8 cellular contexts compared by ENCODE assay signal in the genomic region with DNA sequence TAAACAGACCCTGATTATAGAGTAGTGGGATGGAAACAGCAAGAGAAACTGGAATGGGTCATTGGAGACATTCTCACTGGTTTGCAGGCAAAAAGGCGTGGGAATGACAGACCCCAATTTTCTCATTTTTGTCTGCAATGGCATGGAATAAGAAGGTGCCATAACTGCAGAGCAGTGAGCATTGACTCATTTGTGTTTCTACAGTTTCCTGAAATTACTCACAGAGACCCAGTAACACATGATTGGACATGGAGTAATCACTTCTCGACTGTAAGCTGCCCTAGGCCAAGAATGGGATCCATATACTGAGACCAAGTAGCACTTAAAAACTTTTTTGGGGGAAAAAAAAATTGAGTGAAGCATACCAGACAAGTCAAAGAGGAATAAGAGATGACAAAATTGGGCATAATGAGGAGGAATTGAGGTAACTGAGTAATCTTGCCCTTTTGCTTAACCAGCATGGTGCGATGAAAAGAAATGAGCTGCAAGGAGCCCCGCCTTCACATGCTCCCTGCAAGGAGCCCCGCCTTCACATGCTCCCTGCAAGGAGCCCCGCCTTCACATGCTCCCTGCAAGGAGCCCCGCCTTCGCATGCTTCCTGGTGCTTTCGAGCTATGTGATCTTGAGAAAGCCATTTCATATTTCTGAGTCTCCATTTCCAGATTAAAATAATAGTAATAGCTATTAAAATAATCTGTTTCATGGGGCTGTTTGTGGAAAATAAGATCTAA. TPM values are rescaled to one million over a fixed set of nuclear protein-coding genes. Genes with fewer than 3 reads are reported as not detected.
DNase-seq lines count a peak whose midpoint lies in the region; ATAC-seq, FAIRE-seq and TF ChIP-seq lines count a peak whose summit lies in the region.

No MANE protein-coding gene starts in this region.

- TF ChIP-seq CTCF in bronchial epithelial cell (IDR thresholded peaks at IDR 0.05; ENCODE audit: insufficient read depth, low read length, severe bottlenecking) = no peak

- DNase-seq in SW480 (ENCODE audit: low spot score) (peak; percentile 36), bronchial epithelial cell (ENCODE audit: low read depth) (peak; percentile 93), NCI-H1417 (lab: John Stamatoyannopoulos, UW) (no peak), cortex of kidney (lab: John Stamatoyannopoulos, UW) (no peak), AG08396 (ENCODE audit: low spot score) (no peak), NCI-H82 treated with DMSO at 0.1 percent for 48 hours (lab: John Stamatoyannopoulos, UW; ENCODE audit: unreplicated experiment) (no peak)
- peak; percentile 60 for DNase-seq in stimulated activated CD4-positive, alpha-beta T cell treated with anti-CD3 and anti-CD28 coated beads, Interleukin-2, amount 100 ng/mL, for 4 hours (ENCODE audit: low read depth)

- no peaks in the 10 kb centered on the region for H3K36me3 ChIP-seq in bronchial epithelial cell (ENCODE audit: control insufficient read depth, insufficient read depth, low read length)

- no peak overlapping the region for H3K4me3 ChIP-seq in bronchial epithelial cell (ENCODE audit: low read depth, low read length)

- FAIRE-seq in bronchial epithelial cell (lab: Jason Lieb, UNC) = no peak

- no peaks in the 10 kb centered on the region for H3K27me3 ChIP-seq in bronchial epithelial cell (ENCODE audit: control insufficient read depth, insufficient read depth, low read length)

- ATAC-seq in GM21786 (IDR thresholded peaks at IDR 0.05; ENCODE audit: unreplicated experiment) = peak; percentile 31

RNA-seq across cellular contexts. Expression of gene NHSL1, which starts 44.2 kb away (rescaled TPM):
- 6.3 and 12.5 TPM in 2 replicates for total RNA-seq in bronchial epithelial cell

RNA-seq across cellular contexts. Expression of gene HEBP2, which starts 51.1 kb away (rescaled TPM):
- 64.8 and 78.2 TPM in 2 replicates for total RNA-seq in bronchial epithelial cell

Comparison
In these comparisons a context has a peak if more than half of its experiments do, and no peak if none do; other contexts are left out.
1. DNase-seq: peak in SW480 (single experiment), bronchial epithelial cell (single experiment) and stimulated activated CD4-positive, alpha-beta T cell treated with anti-CD3 and anti-CD28 coated beads, Interleukin-2, amount 100 ng/mL, for 4 hours (single experiment); none in NCI-H1417 (0 of 3), cortex of kidney (single experiment), AG08396 (single experiment) and NCI-H82 treated with DMSO at 0.1 percent for 48 hours (single experiment).